In genomic region chr1:71967670-71968069, GRCh38 we compare ENCODE assay signal across 18 cellular contexts.
DNase-seq lines count a peak whose midpoint lies in the region; ATAC-seq, FAIRE-seq and TF ChIP-seq lines count a peak whose summit lies in the region.
"Had no signal": no experiment of that assay in that cellular context is flagged by ENCODE, and none has a peak within 500 bp of the region (broad histone marks: within the 10 kb centered on the region; RNA-seq: fewer than 3 reads in every experiment).

No MANE protein-coding gene starts in this region.

- H3K27me3 Mint-ChIP-seq in T-cell = no peaks in the 10 kb centered on the region
- H3K27me3 Mint-ChIP-seq: dendritic cell treated with granulocyte-macrophage colony-stimulating factor and Interleukin-4, amounts not matched to agents 40 ng/mL and 50 ng/mL, for 4 days had no signal

- ATAC-seq in GM19035 (IDR thresholded peaks at IDR 0.05; ENCODE audit: unreplicated experiment) (peak; percentile 69), HG02642 (IDR thresholded peaks at IDR 0.05; ENCODE audit: poor library complexity, unreplicated experiment) (peak; percentile 58), HG03354 (IDR thresholded peaks at IDR 0.05; ENCODE audit: poor library complexity, severe bottlenecking, unreplicated experiment) (peak; percentile 90), T-cell (replicated peaks in 1 of 4) (no peak)
- ATAC-seq: esophagus mucosa had no signal

- H3K36me3 Mint-ChIP-seq in T-cell = no peaks in the 10 kb centered on the region

- H3K4me3 ChIP-seq in GM12865 (ENCODE audit: low read depth, low read length) = no peak overlapping the region
- H3K4me3 ChIP-seq in H7 (ENCODE audit: insufficient read depth, low read depth, low read length) = no peak overlapping the region
- H3K4me3 ChIP-seq: HAP-1 had no signal

- POLR2A ChIA-PET in T-cell (lab: Charles Lee) = no interaction called here

- H3K36me3 ChIP-seq in H7 (replicated peaks; ENCODE audit: control insufficient read depth, insufficient read depth, low read length) = no peaks in the 10 kb centered on the region
- H3K36me3 ChIP-seq: HAP-1 had no signal

- no peak for FAIRE-seq in D721Med (lab: Jason Lieb, UNC)

- CTCF ChIA-PET in T-cell (lab: Charles Lee) = no interaction called here

- no peaks in the 10 kb centered on the region for H3K27me3 ChIP-seq in H7 (ENCODE audit: control insufficient read depth, insufficient read depth, low read length)

- no peak overlapping the region for H3K4me3 Mint-ChIP-seq in T-cell
- H3K4me3 Mint-ChIP-seq: dendritic cell treated with granulocyte-macrophage colony-stimulating factor and Interleukin-4, amounts not matched to agents 40 ng/mL and 50 ng/mL, for 4 days had no signal

- no peaks in the 10 kb centered on the region for H3K4me1 Mint-ChIP-seq in T-cell

- peaks cover 0 to 11% (median 4%) of the 10 kb centered on the region in 3 donors for H3K9me3 Mint-ChIP-seq in T-cell
- H3K9me3 Mint-ChIP-seq: dendritic cell treated with granulocyte-macrophage colony-stimulating factor and Interleukin-4, amounts not matched to agents 40 ng/mL and 50 ng/mL, for 4 days had no signal

- TF ChIP-seq CTCF in GM12865 (IDR thresholded peaks at IDR 0.05; ENCODE audit: insufficient read depth, low read depth, low read length, missing control alignments) = no peak
- TF ChIP-seq CTCF in D721Med (IDR thresholded peaks at IDR 0.05; ENCODE audit: insufficient read depth, missing control alignments) = no peak

- no peak overlapping the region for H3K27ac Mint-ChIP-seq in T-cell
- H3K27ac Mint-ChIP-seq: dendritic cell treated with granulocyte-macrophage colony-stimulating factor and Interleukin-4, amounts not matched to agents 40 ng/mL and 50 ng/mL, for 4 days had no signal

- DNase-seq in GM12865 (ENCODE audit: low read depth) (peak; percentile 19), D721Med (ENCODE audit: insufficient read length, low spot score) (no peak), glomerular visceral epithelial cell (ENCODE audit: extremely low spot score) (no peak), H7 (no peak), T-cell (no peak)
- DNase-seq: ACHN; activated naive CD4-positive, alpha-beta T cell treated with Interleukin-2 at 50 U/mL for 16 hours; GDM1; NCI-H146; NCI-H446; SK-N-SH; stimulated activated naive CD4-positive, alpha-beta T cell had no signal

Comparison
In these comparisons a context has a peak if more than half of its experiments do, and no peak if none do; other contexts are left out.
1. ATAC-seq: peak in GM19035 (single experiment), HG02642 (single experiment) and HG03354 (single experiment); none in T-cell (0 of 4).